ENCODE assay signal across 9 cellular contexts in the genomic region with DNA sequence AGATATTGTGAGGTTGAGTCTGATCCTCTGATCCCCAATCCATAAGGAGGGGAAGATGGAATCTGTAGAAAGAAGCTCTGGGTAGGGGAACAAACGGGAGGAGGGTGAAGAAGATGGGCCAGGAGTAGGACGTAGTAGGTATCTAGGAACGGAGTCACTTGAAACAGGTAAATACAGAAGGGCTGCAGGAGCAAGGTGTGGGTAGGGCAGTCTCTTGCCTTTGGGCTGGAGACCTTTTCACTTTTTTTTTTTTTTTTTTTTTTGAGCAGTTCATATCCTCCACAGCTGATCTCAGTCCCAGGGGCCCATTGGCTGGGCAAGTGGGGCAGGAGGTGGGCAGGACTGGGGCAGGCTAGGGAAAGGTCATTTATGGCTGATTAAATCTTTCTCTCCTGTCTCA. TPM values are rescaled to one million over a fixed set of nuclear protein-coding genes. Genes with fewer than 3 reads are reported as not detected.
DNase-seq lines count a peak whose midpoint lies in the region; ATAC-seq and TF ChIP-seq lines count a peak whose summit lies in the region.
"Had no signal": no experiment of that assay in that cellular context is flagged by ENCODE, and none has a peak within 500 bp of the region (broad histone marks: within the 10 kb centered on the region; RNA-seq: fewer than 3 reads in every experiment).

No MANE protein-coding gene starts in this region.

- H3K4me1 ChIP-seq in BE2C (no peaks in the 10 kb centered on the region), HUES6 (ENCODE audit: control insufficient read depth, insufficient read depth, low read length) (peaks cover 4% of the 10 kb centered on the region), testis (peaks cover 17% of the 10 kb centered on the region)
- H3K4me1 ChIP-seq in naive thymus-derived CD4-positive, alpha-beta T cell (ENCODE audit: control insufficient read depth in 2 of 2, insufficient read depth in 2 of 2, low read length in 2 of 2), result peaks cover 19 to 23% of the 10 kb centered on the region in 2 donors

- no peaks in the 10 kb centered on the region for H3K9me3 Mint-ChIP-seq in MCF 10A (ENCODE audit: unreplicated experiment)
- H3K9me3 Mint-ChIP-seq in naive thymus-derived CD4-positive, alpha-beta T cell, result no peaks in the 10 kb centered on the region

- TF ChIP-seq POLR2A in testis (IDR thresholded peaks at IDR 0.05), result no peak

- 51 to 69% methylated on average over 3 of the region's 3 CpGs for WGBS in testis, 2 donors

- no peaks in the 10 kb centered on the region for H3K9me3 ChIP-seq in BE2C
- no peaks in the 10 kb centered on the region for H3K9me3 ChIP-seq in HUES6 (ENCODE audit: control insufficient read depth, insufficient read depth, low read depth, low read length)
- no peaks in the 10 kb centered on the region for H3K9me3 ChIP-seq in naive thymus-derived CD4-positive, alpha-beta T cell (ENCODE audit: control insufficient read depth in 2 of 3, low read length in 3 of 3)
- H3K9me3 ChIP-seq in testis, result no peaks in the 10 kb centered on the region

- no TSS peak for BruUV-seq in MCF 10A (replicated peaks; lab: Mats Ljungman, UMichigan)

- DNase-seq in BE2C (no peak), MCF 10A (ENCODE audit: unreplicated experiment) (no peak), testis (no peak), HK-2 (ENCODE audit: unreplicated experiment) (no peak)
- DNase-seq in naive thymus-derived CD4-positive, alpha-beta T cell, result no peak
- DNase-seq: EL had no signal

- peak overlapping the region; percentile 99 for H3K27ac Mint-ChIP-seq in MCF 10A (ENCODE audit: low read depth, unreplicated experiment)
- H3K27ac Mint-ChIP-seq in naive thymus-derived CD4-positive, alpha-beta T cell, result peak overlapping the region in 7 of 9 donors; percentile 34 to 100 (median 99)

- no peaks in the 10 kb centered on the region for H3K27me3 Mint-ChIP-seq in MCF 10A (ENCODE audit: insufficient read depth, unreplicated experiment)
- no peaks in the 10 kb centered on the region for H3K27me3 Mint-ChIP-seq in naive thymus-derived CD4-positive, alpha-beta T cell

- intact Hi-C loops in MCF 10A (cut with micrococcal nuclease), result loop anchor here (5.0 kb wide), 1 partner anchor 47 kb away; a partner anchor contains a TSS
- intact Hi-C loops in naive thymus-derived CD4-positive, alpha-beta T cell (cut with micrococcal nuclease), result loop anchor here (5.0 to 10.0 kb wide), 3 partner anchors 682 to 1023 kb away; a partner anchor contains a TSS
- intact Hi-C loops in testis (cut with DNase I; ENCODE audit: low total_unique reads), result no loop called here

- POLR2A ChIA-PET in MCF 10A (lab: Yijun Ruan, JAX), result interaction anchor here (1.6 to 2.6 kb wide), 4 partner anchors 10 to 72 kb away, joined by 8 to 19 read pairs (median 12); a partner anchor contains a TSS
- POLR2A ChIA-PET in naive thymus-derived CD4-positive, alpha-beta T cell (lab: Charles Lee), result interaction anchor here (0.5 to 4.3 kb wide), 6 partner anchors 14 to 46 kb away, joined by 3 to 20 read pairs (median 4); a partner anchor contains a TSS

- ATAC-seq in naive thymus-derived CD4-positive, alpha-beta T cell, result no peak
- ATAC-seq in GM21381 (IDR thresholded peaks at IDR 0.05; ENCODE audit: unreplicated experiment) (no peak), HG02571 (IDR thresholded peaks at IDR 0.05; ENCODE audit: unreplicated experiment) (no peak)

- H3K27ac ChIP-seq in HUES6 (ENCODE audit: low read depth, low read length) (no peak overlapping the region), testis (no peak overlapping the region)
- H3K27ac ChIP-seq in naive thymus-derived CD4-positive, alpha-beta T cell (ENCODE audit: low read depth, low read length), result peak overlapping the region; percentile 89

- H3K4me3 ChIP-seq in BE2C (ENCODE audit: low read depth, low read length) (peak overlapping the region; percentile 91), HUES6 (ENCODE audit: low read depth, low read length) (peak overlapping the region; percentile 82; the same call in 1 of the 2 replicates), testis (no peak overlapping the region)
- no peak overlapping the region for H3K4me3 ChIP-seq in naive thymus-derived CD4-positive, alpha-beta T cell (ENCODE audit: low read length)

- peaks cover 17% of the 10 kb centered on the region for H3K36me3 Mint-ChIP-seq in MCF 10A (ENCODE audit: insufficient read depth, unreplicated experiment)
- H3K36me3 Mint-ChIP-seq in naive thymus-derived CD4-positive, alpha-beta T cell, result peaks cover 0 to 10% (median 6%) of the 10 kb centered on the region in 5 donors

- H3K4me3 Mint-ChIP-seq in MCF 10A (ENCODE audit: unreplicated experiment), result peak overlapping the region; percentile 99
- peak overlapping the region; percentile 95 to 99 (median 98) for H3K4me3 Mint-ChIP-seq in naive thymus-derived CD4-positive, alpha-beta T cell

- TF ChIP-seq CTCF in BE2C (IDR thresholded peaks at IDR 0.05; ENCODE audit: low read depth, low read length) (no peak), MCF 10A (IDR thresholded peaks at IDR 0.05; ENCODE audit: unreplicated experiment) (no peak), testis (IDR thresholded peaks at IDR 0.05) (no peak)

- H3K36me3 ChIP-seq in BE2C (peaks cover 5% of the 10 kb centered on the region), HUES6 (ENCODE audit: control insufficient read depth, insufficient read depth, low read length) (no peaks in the 10 kb centered on the region), testis (ENCODE audit: low read depth, missing control alignments) (no peaks in the 10 kb centered on the region)
- H3K36me3 ChIP-seq in naive thymus-derived CD4-positive, alpha-beta T cell (ENCODE audit: control insufficient read depth in 2 of 3, insufficient read depth in 3 of 3, low read length in 3 of 3), result peaks cover 0 to 11% (median 0%) of the 10 kb centered on the region in 3 experiments

- H3K9ac ChIP-seq in HUES6 (ENCODE audit: low read length), result peak overlapping the region; percentile 99

- H3K27me3 ChIP-seq in BE2C, result no peaks in the 10 kb centered on the region
- H3K27me3 ChIP-seq in HUES6 (ENCODE audit: control insufficient read depth, insufficient read depth, low read length), result no peaks in the 10 kb centered on the region
- no peaks in the 10 kb centered on the region for H3K27me3 ChIP-seq in naive thymus-derived CD4-positive, alpha-beta T cell (ENCODE audit: control insufficient read depth in 2 of 2, insufficient read depth in 2 of 2, low read length in 2 of 2)
- no peaks in the 10 kb centered on the region for H3K27me3 ChIP-seq in testis

- CTCF ChIA-PET in MCF 10A (lab: Yijun Ruan, JAX), result interaction anchor here (1.0 kb wide), 1 partner anchor 32 kb away, joined by 3 read pairs; no protein-coding TSS in a partner anchor
- CTCF ChIA-PET in naive thymus-derived CD4-positive, alpha-beta T cell (lab: Charles Lee), result interaction anchor here (0.6 kb wide), 1 partner anchor 354 kb away, joined by 5 read pairs; no protein-coding TSS in a partner anchor

- H3K4me1 Mint-ChIP-seq in MCF 10A (ENCODE audit: insufficient read depth, unreplicated experiment), result peaks cover 25% of the 10 kb centered on the region
- H3K4me1 Mint-ChIP-seq in naive thymus-derived CD4-positive, alpha-beta T cell, result peaks cover 33 to 71% (median 55%) of the 10 kb centered on the region in 7 donors

RNA-seq across cellular contexts. Expression of a gene that starts 1.5 kb away (rescaled TPM):
- polyA plus RNA-seq in BE2C (2012; ENCODE audit: insufficient read depth, insufficient read length, low read depth), result 274 TPM
- total RNA-seq in MCF 10A (2022) (29.1 and 33.6 TPM in 2 replicates), testis (10 to 100 TPM; 80.8 to 81.3 TPM)
- 10 to 100 TPM; 19.4 to 25.0 (median 20.5) TPM for total RNA-seq in naive thymus-derived CD4-positive, alpha-beta T cell
- 10 to 100 TPM; 45.1 to 55.9 TPM for polyA plus RNA-seq in naive thymus-derived CD4-positive, alpha-beta T cell
- polyA plus RNA-seq in testis (ENCODE audit: insufficient read depth, low read depth, low replicate concordance), result 53.1 TPM

RNA-seq across cellular contexts. Expression of a gene that starts 1.9 kb away (rescaled TPM):
- polyA plus RNA-seq in BE2C (2012; ENCODE audit: insufficient read depth, insufficient read length, low read depth), result 398 TPM
- total RNA-seq in MCF 10A (2022) (38.1 and 45.8 TPM in 2 replicates), testis (10 to 100 TPM; 19.1 to 23.8 TPM)
- total RNA-seq in naive thymus-derived CD4-positive, alpha-beta T cell, result 10 to 100 TPM; 15.0 to 37.5 (median 20.6) TPM
- polyA plus RNA-seq in naive thymus-derived CD4-positive, alpha-beta T cell, result 10 to 100 TPM; 76.0 to 84.8 TPM
- 28.0 TPM for polyA plus RNA-seq in testis (ENCODE audit: insufficient read depth, low read depth, low replicate concordance)

RNA-seq across cellular contexts. Expression of a gene that starts 22.8 kb away (rescaled TPM):
- 3.7 TPM for polyA plus RNA-seq in BE2C (2012; ENCODE audit: insufficient read depth, insufficient read length, low read depth)
- total RNA-seq in MCF 10A (2022) (6.1 and 8.3 TPM in 2 replicates), testis (10 to 100 TPM; 17.0 to 32.9 TPM)
- 10 to 100 TPM in 4 of 5 experiments, 1 to 10 TPM in 1; 8.2 to 18.1 (median 16.0) TPM for total RNA-seq in naive thymus-derived CD4-positive, alpha-beta T cell
- polyA plus RNA-seq in naive thymus-derived CD4-positive, alpha-beta T cell, result 1 to 10 TPM; 5.2 to 8.6 TPM
- 33.2 TPM for polyA plus RNA-seq in testis (ENCODE audit: insufficient read depth, low read depth, low replicate concordance)

RNA-seq across cellular contexts. Expression of a gene that starts 28.1 kb away (rescaled TPM):
- polyA plus RNA-seq in BE2C (2012; ENCODE audit: insufficient read depth, insufficient read length, low read depth), result 14.8 TPM
- total RNA-seq in MCF 10A (2022) (not detected in 2 replicates), testis (1 to 10 TPM; 1.0 to 1.2 TPM)
- 1 to 10 TPM in 3 of 5 experiments, under 1 TPM in 2; 0.32 to 5.3 (median 1.1) TPM for total RNA-seq in naive thymus-derived CD4-positive, alpha-beta T cell
- polyA plus RNA-seq in naive thymus-derived CD4-positive, alpha-beta T cell, result under 1 TPM; 0.19 to 0.37 TPM
- polyA plus RNA-seq in testis (ENCODE audit: insufficient read depth, low read depth, low replicate concordance), result 1.3 TPM

RNA-seq across cellular contexts. Expression of a gene that starts 35.1 kb away (rescaled TPM):
- polyA plus RNA-seq in BE2C (2012; ENCODE audit: insufficient read depth, insufficient read length, low read depth), result 28.2 TPM
- total RNA-seq in MCF 10A (2022), result 5.5 and 5.7 TPM in 2 replicates
- total RNA-seq in naive thymus-derived CD4-positive, alpha-beta T cell, result 10 to 100 TPM; 11.6 to 38.9 (median 12.5) TPM
- 10 to 100 TPM; 18.0 to 20.5 TPM for polyA plus RNA-seq in naive thymus-derived CD4-positive, alpha-beta T cell
- total RNA-seq in testis, result 10 to 100 TPM in 1 of 2 donors, 1 to 10 TPM in 1; 6.7 to 13.5 TPM
- 14.6 TPM for polyA plus RNA-seq in testis (ENCODE audit: insufficient read depth, low read depth, low replicate concordance)

Comparison
In these comparisons a context has a peak if more than half of its experiments do, and no peak if none do; other contexts are left out.
1. H3K4me3 ChIP-seq: peak in BE2C (single experiment) and HUES6 (single experiment); none in naive thymus-derived CD4-positive, alpha-beta T cell (single experiment) and testis (0 of 2).